ENCODE assay signal across 18 cellular contexts in genomic region chr18:56522826-56523225, GRCh38.
DNase-seq lines count a peak whose midpoint lies in the region; ATAC-seq and TF ChIP-seq lines count a peak whose summit lies in the region.
"Had no signal": no experiment of that assay in that cellular context is flagged by ENCODE, and none has a peak within 500 bp of the region (broad histone marks: within the 10 kb centered on the region; RNA-seq: fewer than 3 reads in every experiment).

No MANE protein-coding gene starts in this region.

- peak; percentile 74 for DNase-seq in AG08395 (ENCODE audit: low spot score)
- DNase-seq in HFFc6: peak; percentile 67
- peak; percentile 36 for DNase-seq in astrocyte of the spinal cord (ENCODE audit: low read depth, low spot score)
- peak; percentile 9 for DNase-seq in myocyte (ENCODE audit: low read depth)
- DNase-seq in HCEC 1CT: no peak
- DNase-seq in activated naive CD8-positive, alpha-beta T cell treated with anti-CD3 and anti-CD28 coated beads for 36 hours: no peak
- DNase-seq in cortex of kidney (lab: John Stamatoyannopoulos, UW): no peak
- DNase-seq: 8988T, COR-L47, DMS153, NCI-H187, NCI-H345, NCI-H526 treated with DMSO at 0.1 percent for 48 hours, SHP77 treated with DMSO at 0.1 percent for 48 hours had no signal

- in situ Hi-C loops in astrocyte of the spinal cord (cut with HindIII; ENCODE audit: low sequenced_read_pairs): no loop called here

- H3K36me3 Mint-ChIP-seq in HFFc6 (ENCODE audit: low read depth): peaks cover 4% of the 10 kb centered on the region; the same call in 1 of the 2 replicates
- H3K36me3 Mint-ChIP-seq in activated naive CD8-positive, alpha-beta T cell treated with anti-CD3 and anti-CD28 coated beads for 36 hours: no peaks in the 10 kb centered on the region
- H3K36me3 Mint-ChIP-seq: CD14-positive monocyte, IgD-negative memory B cell had no signal

- no peak overlapping the region for H3K4me3 Mint-ChIP-seq in HFFc6
- H3K4me3 Mint-ChIP-seq in activated naive CD8-positive, alpha-beta T cell treated with anti-CD3 and anti-CD28 coated beads for 36 hours: no peak overlapping the region
- H3K4me3 Mint-ChIP-seq: CD14-positive monocyte, IgD-negative memory B cell had no signal

- H3K4me1 Mint-ChIP-seq in HFFc6 (ENCODE audit: low read depth): peaks cover 25% of the 10 kb centered on the region
- H3K4me1 Mint-ChIP-seq in activated naive CD8-positive, alpha-beta T cell treated with anti-CD3 and anti-CD28 coated beads for 36 hours: no peaks in the 10 kb centered on the region
- H3K4me1 Mint-ChIP-seq: CD14-positive monocyte had no signal

- ATAC-seq in GM18519 (IDR thresholded peaks at IDR 0.05; ENCODE audit: low FRiP score, unreplicated experiment): no peak

- peaks cover 10% of the 10 kb centered on the region for H3K27me3 Mint-ChIP-seq in HFFc6 (ENCODE audit: insufficient read depth)
- peaks cover 5% of the 10 kb centered on the region for H3K27me3 Mint-ChIP-seq in activated naive CD8-positive, alpha-beta T cell treated with anti-CD3 and anti-CD28 coated beads for 36 hours

- no peak overlapping the region; the same call in 1 of the 2 replicates for H3K27ac Mint-ChIP-seq in HFFc6
- no peak overlapping the region for H3K27ac Mint-ChIP-seq in activated naive CD8-positive, alpha-beta T cell treated with anti-CD3 and anti-CD28 coated beads for 36 hours
- H3K27ac Mint-ChIP-seq: CD14-positive monocyte, IgD-negative memory B cell had no signal

- TF ChIP-seq CTCF in HFFc6 (IDR thresholded peaks at IDR 0.05) (no peak), astrocyte of the spinal cord (IDR thresholded peaks at IDR 0.05; ENCODE audit: low read depth, low read length) (no peak)

- H3K4me3 ChIP-seq in astrocyte of the spinal cord (ENCODE audit: low read depth, low read length): no peak overlapping the region
- H3K4me3 ChIP-seq: HAP-1 had no signal

- peaks cover 7% of the 10 kb centered on the region for H3K9me3 Mint-ChIP-seq in HFFc6
- H3K9me3 Mint-ChIP-seq in activated naive CD8-positive, alpha-beta T cell treated with anti-CD3 and anti-CD28 coated beads for 36 hours: peaks cover 4% of the 10 kb centered on the region

Comparison
In these comparisons a context has a peak if more than half of its experiments do, and no peak if none do; other contexts are left out.
1. DNase-seq: peak in AG08395 (single experiment), HFFc6 (single experiment), astrocyte of the spinal cord (single experiment) and myocyte (single experiment); none in HCEC 1CT (single experiment), activated naive CD8-positive, alpha-beta T cell treated with anti-CD3 and anti-CD28 coated beads for 36 hours (single experiment) and cortex of kidney (single experiment).